In the genomic region with DNA sequence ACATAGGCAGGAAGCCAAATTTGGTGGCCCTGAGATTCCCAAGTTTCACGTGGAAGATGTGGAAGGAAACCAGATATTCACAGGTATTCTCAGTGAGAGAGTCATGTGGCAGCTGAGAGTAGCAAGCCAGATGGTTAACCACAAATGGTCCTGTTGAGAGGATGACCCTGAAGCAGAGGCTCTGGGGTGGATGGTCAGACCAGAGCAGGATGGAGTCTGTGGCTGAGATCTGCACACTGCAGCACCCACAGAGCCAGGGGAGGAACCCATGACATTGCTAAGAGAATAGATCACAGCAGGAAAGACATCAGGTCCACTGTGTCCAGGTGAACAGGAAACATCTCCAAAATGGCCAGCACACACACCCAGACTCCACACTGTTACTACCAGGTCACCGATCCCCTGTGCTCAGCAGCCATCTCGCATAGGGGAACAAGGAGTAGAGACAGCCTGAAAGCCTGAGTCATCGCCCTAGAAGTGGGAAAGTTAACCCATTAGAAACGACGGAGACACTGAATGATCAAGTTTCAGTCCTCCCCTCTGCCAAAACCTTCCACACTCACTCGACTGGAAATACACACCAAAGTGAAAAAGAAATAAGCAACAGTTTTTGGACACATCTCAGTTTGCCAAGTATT, we compare ENCODE assay signal across 12 cellular contexts.
A peak's percentile ranks its signal among the peaks of the same experiment; 100 is the strongest.
DNase-seq lines count a peak whose midpoint lies in the region; ATAC-seq, FAIRE-seq and TF ChIP-seq lines count a peak whose summit lies in the region.
"Had no signal": no experiment of that assay in that cellular context is flagged by ENCODE, and none has a peak within 500 bp of the region (broad histone marks: within the 10 kb centered on the region; RNA-seq: fewer than 3 reads in every experiment).

No MANE protein-coding gene starts in this region.

- H3K36me3 ChIP-seq in bronchial epithelial cell (ENCODE audit: control insufficient read depth, insufficient read depth, low read length) (no peaks in the 10 kb centered on the region), osteoblast (ENCODE audit: insufficient read depth, low read length) (no peaks in the 10 kb centered on the region)
- H3K36me3 ChIP-seq: left lung had no signal

- H3K27ac ChIP-seq in osteoblast (ENCODE audit: low read depth, low read length), result no peak overlapping the region
- H3K27ac ChIP-seq: left lung had no signal

- DNase-seq in bronchial epithelial cell (ENCODE audit: low read depth), result peak; percentile 13
- DNase-seq in osteoblast (ENCODE audit: insufficient read length, low spot score, missing footprints), result no peak
- DNase-seq in activated T-cell treated with anti-CD3 and anti-CD28 coated beads, Interleukin-2, amount 50 U/mL, for 1 hour, result no peak
- DNase-seq in NCI-H510A (lab: John Stamatoyannopoulos, UW), result no peak
- DNase-seq in middle frontal gyrus (ENCODE audit: extremely low spot score, low spot score), result no peak
- DNase-seq: IMR-90, left lung, retina had no signal

- H3K9me3 ChIP-seq in osteoblast (ENCODE audit: low read depth, low read length), result no peaks in the 10 kb centered on the region
- H3K9me3 ChIP-seq: left lung had no signal

- peak; percentile 77 for FAIRE-seq in bronchial epithelial cell (lab: Jason Lieb, UNC)
- FAIRE-seq: TTC549 had no signal

- no peaks in the 10 kb centered on the region for H3K27me3 ChIP-seq in bronchial epithelial cell (ENCODE audit: control insufficient read depth, insufficient read depth, low read length)
- no peaks in the 10 kb centered on the region for H3K27me3 ChIP-seq in osteoblast (ENCODE audit: insufficient read depth, low read length)
- H3K27me3 ChIP-seq: left lung had no signal

- no peaks in the 10 kb centered on the region for H3K4me1 ChIP-seq in osteoblast (ENCODE audit: insufficient read depth, low read length)
- H3K4me1 ChIP-seq: left lung had no signal

- ATAC-seq in GM18858 (IDR thresholded peaks at IDR 0.05; ENCODE audit: unreplicated experiment), result peak; percentile 36
- peak; percentile 81 for ATAC-seq in GM21390 (IDR thresholded peaks at IDR 0.05; ENCODE audit: unreplicated experiment)
- ATAC-seq in HG03196 (IDR thresholded peaks at IDR 0.05; ENCODE audit: unreplicated experiment), result peak; percentile 51
- ATAC-seq: left lung had no signal

- H4K20me1 ChIP-seq in osteoblast (ENCODE audit: insufficient read depth, low read length), result no peaks in the 10 kb centered on the region

- no peak overlapping the region for H2AFZ ChIP-seq in osteoblast (ENCODE audit: low read length)

- TF ChIP-seq CTCF in bronchial epithelial cell (IDR thresholded peaks at IDR 0.05; ENCODE audit: insufficient read depth, low read length, severe bottlenecking), result no peak
- no peak for TF ChIP-seq CTCF in osteoblast (IDR thresholded peaks at IDR 0.05; ENCODE audit: extremely low read depth, low read depth, low read length)

- H3K4me3 ChIP-seq in bronchial epithelial cell (ENCODE audit: low read depth, low read length) (no peak overlapping the region), osteoblast (ENCODE audit: insufficient read depth, low read length) (no peak overlapping the region)
- H3K4me3 ChIP-seq: left lung had no signal

- no peak overlapping the region for H3K4me2 ChIP-seq in osteoblast (ENCODE audit: insufficient read depth, low read length)

- H3K79me2 ChIP-seq in osteoblast (ENCODE audit: insufficient read depth, low read length), result no peaks in the 10 kb centered on the region
